ENCODE assay signal across 12 cellular contexts in the genomic region with DNA sequence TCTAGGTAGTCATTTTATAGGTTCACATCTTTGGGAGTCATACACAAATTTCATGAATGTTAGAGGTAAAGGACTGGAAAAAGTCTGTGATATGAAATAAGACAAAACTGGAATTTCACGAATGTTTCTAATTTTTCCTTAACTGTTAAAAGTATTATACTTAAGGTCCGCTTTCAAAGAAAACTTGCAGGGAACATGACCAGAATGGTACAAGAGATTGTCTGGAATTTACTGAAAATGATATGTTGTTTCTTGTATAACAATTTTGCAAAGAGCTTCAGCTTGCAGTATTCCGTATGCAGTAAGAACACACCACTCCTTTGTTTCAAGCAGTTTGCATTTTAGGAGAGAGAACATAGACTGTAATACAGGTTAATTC. TPM values are rescaled to one million over a fixed set of nuclear protein-coding genes. Genes with fewer than 3 reads are reported as not detected.
DNase-seq lines count a peak whose midpoint lies in the region; ATAC-seq and TF ChIP-seq lines count a peak whose summit lies in the region.
"Had no signal": no experiment of that assay in that cellular context is flagged by ENCODE, and none has a peak within 500 bp of the region (broad histone marks: within the 10 kb centered on the region; RNA-seq: fewer than 3 reads in every experiment).

No MANE protein-coding gene starts in this region.

- no peaks in the 10 kb centered on the region for H4K20me1 ChIP-seq in HCT116 (ENCODE audit: insufficient read depth)

- no peaks in the 10 kb centered on the region for H3K9me3 Mint-ChIP-seq in activated naive CD4-positive, alpha-beta T cell treated with anti-CD3 and anti-CD28 coated beads, Interleukin-2, amount 50 U/mL, for 72 hours
- H3K9me3 Mint-ChIP-seq: dendritic cell treated with granulocyte-macrophage colony-stimulating factor and Interleukin-4, amounts not matched to agents 40 ng/mL and 50 ng/mL, for 4 days had no signal

- CTCF ChIA-PET in HCT116 (lab: Charles Lee) = interaction anchor here (1.9 kb wide), 1 partner anchor 16 kb away, joined by 7 read pairs; no protein-coding TSS in a partner anchor

- peaks cover 48% of the 10 kb centered on the region for H3K79me2 ChIP-seq in HCT116 (ENCODE audit: insufficient read depth, low read length)

- DNase-seq in AG10803 (ENCODE audit: low read depth) (no peak), HCT116 (ENCODE audit: low read depth, low spot score) (no peak), GM10266 (ENCODE audit: extremely low spot score) (no peak), NCI-H226 (no peak)
- DNase-seq in activated naive CD4-positive, alpha-beta T cell treated with anti-CD3 and anti-CD28 coated beads, Interleukin-2, amount 50 U/mL, for 72 hours (ENCODE audit: low spot score in 2 of 2) = no peak
- DNase-seq: DMS79 treated with DMSO at 0.1 percent for 48 hours, NCI-H510A, upper lobe of right lung had no signal

- no peak for ATAC-seq in HCT116
- ATAC-seq in activated naive CD4-positive, alpha-beta T cell treated with anti-CD3 and anti-CD28 coated beads, Interleukin-2, amount 50 U/mL, for 72 hours = no peak
- ATAC-seq in gastroesophageal sphincter = no peak
- no peak for ATAC-seq in GM21526 (IDR thresholded peaks at IDR 0.05; ENCODE audit: low FRiP score, unreplicated experiment)
- ATAC-seq: upper lobe of right lung had no signal

- TF ChIP-seq RAD21 in HCT116 (IDR thresholded peaks at IDR 0.05; ENCODE audit: low read depth) = no peak

- no TSS peak for BruUV-seq in HCT116 (replicated peaks; lab: Mats Ljungman, UMichigan)

- 100% methylated on average over 1 to 2 of the region's 3 CpGs for WGBS in mesodermal cell (ENCODE audit: insufficient coverage in 2 of 2), 2 experiments
- WGBS in gastroesophageal sphincter (ENCODE audit: low coverage in 1 of 2), 2 donors = 81 to 82% methylated on average over 3 of the region's 3 CpGs

- TF ChIP-seq EP300 in gastroesophageal sphincter (IDR thresholded peaks at IDR 0.05) = no peak

- no peak overlapping the region for H2AFZ ChIP-seq in HCT116 (ENCODE audit: low read depth, low read length, poor library complexity, severe bottlenecking)

- intact Hi-C loops in HCT116 (cut with micrococcal nuclease) = no loop called here

- H3K27me3 ChIP-seq in HCT116 (ENCODE audit: insufficient read depth, low read length) (no peaks in the 10 kb centered on the region), gastroesophageal sphincter (no peaks in the 10 kb centered on the region)
- H3K27me3 ChIP-seq: upper lobe of right lung had no signal

- peak overlapping the region; percentile 73 for H3K4me3 ChIP-seq in AG10803 (ENCODE audit: low read length)
- peak overlapping the region; percentile 93 to 97; a peak in 3 of 4 replicates for H3K4me3 ChIP-seq in HCT116 (replicated peaks in 1 of 2; ENCODE audit: low read depth in 1 of 2, low read length in 2 of 2)
- H3K4me3 ChIP-seq in mesodermal cell (ENCODE audit: extremely low read depth, insufficient read depth, low read length, poor library complexity, severe bottlenecking) = peak overlapping the region; percentile 76
- H3K4me3 ChIP-seq in gastroesophageal sphincter = peak overlapping the region in 1 of 2 donors; percentile 94

- no peaks in the 10 kb centered on the region for H3K9me2 ChIP-seq in HCT116 (ENCODE audit: insufficient read depth)

- H3K27ac ChIP-seq in HCT116 (ENCODE audit: low read depth, low read length) (no peak overlapping the region), mesodermal cell (ENCODE audit: low read depth, low read length, severe bottlenecking) (no peak overlapping the region), gastroesophageal sphincter (no peak overlapping the region)
- H3K27ac ChIP-seq: upper lobe of right lung had no signal

- no peaks in the 10 kb centered on the region for H3K9me3 ChIP-seq in HCT116 (ENCODE audit: control insufficient read depth in 1 of 2, insufficient read depth in 1 of 2, low read depth in 1 of 2, low read length in 2 of 2)
- no peaks in the 10 kb centered on the region for H3K9me3 ChIP-seq in mesodermal cell (ENCODE audit: control insufficient read depth, low read length)
- no peaks in the 10 kb centered on the region for H3K9me3 ChIP-seq in gastroesophageal sphincter
- H3K9me3 ChIP-seq: upper lobe of right lung had no signal

- peak overlapping the region; percentile 97 for H3K27ac Mint-ChIP-seq in activated naive CD4-positive, alpha-beta T cell treated with anti-CD3 and anti-CD28 coated beads, Interleukin-2, amount 50 U/mL, for 72 hours

- TF ChIP-seq POLR2A in HCT116 (IDR thresholded peaks at IDR 0.05; ENCODE audit: borderline replicate concordance, extremely low read depth, insufficient read depth, insufficient read length) (no peak), gastroesophageal sphincter (IDR thresholded peaks at IDR 0.05) (no peak)

- POLR2A ChIA-PET in HCT116 (lab: Charles Lee) = no interaction called here

- H3K4me1 ChIP-seq in HCT116 (ENCODE audit: control insufficient read depth in 1 of 2, insufficient read depth in 2 of 2, low read length in 2 of 2) = peaks cover 0 to 10% of the 10 kb centered on the region in 2 experiments; a peak in 2 of 4 replicates
- peaks cover 20% of the 10 kb centered on the region for H3K4me1 ChIP-seq in mesodermal cell (ENCODE audit: control insufficient read depth, insufficient read depth, low read length, poor library complexity, severe bottlenecking)
- H3K4me1 ChIP-seq in gastroesophageal sphincter = peaks cover 0 to 35% (median 13%) of the 10 kb centered on the region in 3 donors

- no peak for TF ChIP-seq CTCF in AG10803 (conservative IDR thresholded peaks at IDR 0.05; ENCODE audit: low read length)
- no peak for TF ChIP-seq CTCF in HCT116 (IDR thresholded peaks at IDR 0.05 in 2 of 3, conservative IDR thresholded peaks at IDR 0.05 in 1 of 3; ENCODE audit: borderline replicate concordance in 1 of 3, insufficient read depth in 1 of 3, low read depth in 2 of 3, low read length in 2 of 3)
- no peak for TF ChIP-seq CTCF in gastroesophageal sphincter (IDR thresholded peaks at IDR 0.05)
- TF ChIP-seq CTCF in GM10266 (IDR thresholded peaks at IDR 0.05; ENCODE audit: control insufficient read depth, insufficient read depth, low read depth, missing control alignments) = no peak

- peaks cover 20 to 22% of the 10 kb centered on the region in 2 donors for H3K36me3 Mint-ChIP-seq in activated naive CD4-positive, alpha-beta T cell treated with anti-CD3 and anti-CD28 coated beads, Interleukin-2, amount 50 U/mL, for 72 hours

- RAD21 ChIA-PET in HCT116 (lab: Charles Lee; ENCODE audit: low non-redundant PET in 1 of 2, low total read pairs in 2 of 2, uncharacterized antibody in 2 of 2, unreplicated experiment in 2 of 2) = no interaction called here

- peak overlapping the region; percentile 90 for H3K9ac ChIP-seq in HCT116 (ENCODE audit: low read length)

- H3K36me3 ChIP-seq in HCT116 (ENCODE audit: control insufficient read depth in 1 of 2, insufficient read depth in 2 of 2, low read length in 2 of 2) = peaks cover 26 to 29% of the 10 kb centered on the region in 2 experiments
- H3K36me3 ChIP-seq in mesodermal cell (ENCODE audit: control insufficient read depth, insufficient read depth, low read length) = peaks cover 34% of the 10 kb centered on the region
- peaks cover 7 to 32% of the 10 kb centered on the region in 2 donors for H3K36me3 ChIP-seq in gastroesophageal sphincter

- peak overlapping the region; percentile 92 for H3K4me2 ChIP-seq in HCT116 (ENCODE audit: low read length)

TF ChIP-seq in HCT116, 20 proteins besides CTCF, POLR2A, EP300 and RAD21:
- TF ChIP-seq EZH2 (IDR thresholded peaks at IDR 0.05) = no peak
- TF ChIP-seq SRF (IDR thresholded peaks at IDR 0.05; ENCODE audit: low read depth) = no peak
- TF ChIP-seq ZFX (IDR thresholded peaks at IDR 0.05) = no peak
- no peak for TF ChIP-seq YY1 (IDR thresholded peaks at IDR 0.05; ENCODE audit: extremely low read depth, insufficient replicate concordance, low read depth, low read length)
- no peak for TF ChIP-seq ELF1 (IDR thresholded peaks at IDR 0.05; ENCODE audit: borderline replicate concordance, low read depth)
- no peak for TF ChIP-seq EZH2phosphoT487 (IDR thresholded peaks at IDR 0.05; ENCODE audit: borderline replicate concordance)
- TF ChIP-seq ZBTB33 (IDR thresholded peaks at IDR 0.05; ENCODE audit: extremely low read depth, insufficient replicate concordance, low read length) = no peak
- no peak for TF ChIP-seq SIN3A (IDR thresholded peaks at IDR 0.05; ENCODE audit: low read depth)

RNA-seq across cellular contexts. Expression of gene DDX1, which starts 1.6 kb away (rescaled TPM):
- total RNA-seq in HCT116 (2021; ENCODE audit: unreplicated experiment) (117 TPM), gastroesophageal sphincter (10 to 100 TPM; 66.7 to 88.9 (median 67.4) TPM)
- polyA plus RNA-seq in HCT116 (2012) = 48.1 and 65.6 TPM in 2 replicates
- total RNA-seq in activated naive CD4-positive, alpha-beta T cell treated with anti-CD3 and anti-CD28 coated beads, Interleukin-2, amount 50 U/mL, for 72 hours = 10 to 100 TPM; 30.4 to 82.4 TPM
- polyA plus RNA-seq in mesodermal cell (2013, experiment 1 of 2) = 138 TPM
- 149 TPM for polyA plus RNA-seq in mesodermal cell (2013, experiment 2 of 2)

RNA-seq across cellular contexts. Expression of gene NBAS, which starts 32.2 kb away (rescaled TPM):
- total RNA-seq in HCT116 (2021; ENCODE audit: unreplicated experiment) (32.8 TPM), gastroesophageal sphincter (10 to 100 TPM; 34.9 to 50.9 (median 40.4) TPM)
- polyA plus RNA-seq in HCT116 (2012) = 26.0 and 26.6 TPM in 2 replicates
- total RNA-seq in activated naive CD4-positive, alpha-beta T cell treated with anti-CD3 and anti-CD28 coated beads, Interleukin-2, amount 50 U/mL, for 72 hours = 10 to 100 TPM; 30.5 to 46.3 TPM
- 48.0 TPM for polyA plus RNA-seq in mesodermal cell (2013, experiment 1 of 2)
- 40.2 TPM for polyA plus RNA-seq in mesodermal cell (2013, experiment 2 of 2)
